Comparison of ENCODE assay signal across 10 cellular contexts in genomic region chr1:93701619-93702018, GRCh38. TPM values are rescaled to one million over a fixed set of nuclear protein-coding genes. Genes with fewer than 3 reads are reported as not detected.
DNase-seq lines count a peak whose midpoint lies in the region; ATAC-seq and TF ChIP-seq lines count a peak whose summit lies in the region.
"Had no signal": no experiment of that assay in that cellular context is flagged by ENCODE, and none has a peak within 500 bp of the region (broad histone marks: within the 10 kb centered on the region; RNA-seq: fewer than 3 reads in every experiment).

No MANE protein-coding gene starts in this region.

- H3K4me1 ChIP-seq in SJSA1 (replicated peaks) (peaks cover 62% of the 10 kb centered on the region), thoracic aorta (ENCODE audit: control insufficient read depth in 1 of 2, low read depth in 2 of 2) (peaks cover 5 to 16% of the 10 kb centered on the region in 2 donors)

- no peaks in the 10 kb centered on the region for H3K9me3 ChIP-seq in SJSA1 (replicated peaks)
- no peaks in the 10 kb centered on the region for H3K9me3 ChIP-seq in thoracic aorta
- H3K9me3 ChIP-seq: BE2C had no signal

- H3K36me3 ChIP-seq in SJSA1 (no peaks in the 10 kb centered on the region), thoracic aorta (no peaks in the 10 kb centered on the region)
- H3K36me3 ChIP-seq: BE2C had no signal

- no peak for TF ChIP-seq CTCF in foreskin fibroblast (IDR thresholded peaks at IDR 0.05; ENCODE audit: low read depth, low read length)
- TF ChIP-seq CTCF in thoracic aorta (IDR thresholded peaks at IDR 0.05) = no peak

- DNase-seq in NK-92 treated with Interleukin-12 subunit alpha and Interleukin-12 subunit beta, amount 100 ng/mL, for 24 hours (lab: John Stamatoyannopoulos, UW) = peak; percentile 38
- DNase-seq in NK-92 (lab: John Stamatoyannopoulos, UW; ENCODE audit: unreplicated experiment) = no peak
- peak; percentile 95 to 98 for DNase-seq in SJSA1 (ENCODE audit: low read depth in 1 of 2, low spot score in 2 of 2)
- DNase-seq in foreskin fibroblast = peak; percentile 98 to 99
- no peak for DNase-seq in thoracic aorta (ENCODE audit: low spot score)
- no peak for DNase-seq in DMS79 treated with DMSO at 0.1 percent for 48 hours (lab: John Stamatoyannopoulos, UW)
- DNase-seq in activated CD4-positive, CD25-positive, alpha-beta regulatory T cell (lab: John Stamatoyannopoulos, UW) = no peak
- DNase-seq: RPMI8226 had no signal

- no peak overlapping the region for H3K4me3 ChIP-seq in SJSA1
- H3K4me3 ChIP-seq in foreskin fibroblast (ENCODE audit: low read depth in 1 of 2, low read length in 2 of 2) = no peak overlapping the region
- H3K4me3 ChIP-seq in thoracic aorta = no peak overlapping the region

- peak; percentile 67 for ATAC-seq in thoracic aorta (ENCODE audit: insufficient number of reproducible peaks, low FRiP score, low read depth)
- no peak for ATAC-seq in GM19455 (IDR thresholded peaks at IDR 0.05; ENCODE audit: unreplicated experiment)

- H3K27me3 ChIP-seq in SJSA1 (replicated peaks) (no peaks in the 10 kb centered on the region), thoracic aorta (replicated peaks; ENCODE audit: insufficient read depth) (no peaks in the 10 kb centered on the region)
- H3K27me3 ChIP-seq: BE2C had no signal

- H3K27ac ChIP-seq in SJSA1 (peak overlapping the region; percentile 93), thoracic aorta (no peak overlapping the region)

RNA-seq across cellular contexts. Expression of gene BCAR3, which starts 20.0 kb away (rescaled TPM):
- 49.5 and 50.4 TPM in 2 replicates for total RNA-seq in SJSA1 (2014; rRNA removed; shearing (Covaris generic))
- total RNA-seq in thoracic aorta = 10 to 100 TPM; 26.7 to 36.3 TPM

Comparison
In these comparisons a context has a peak if more than half of its experiments do, and no peak if none do; other contexts are left out.
1. DNase-seq: peak in NK-92 treated with Interleukin-12 subunit alpha and Interleukin-12 subunit beta, amount 100 ng/mL, for 24 hours (single experiment), SJSA1 (2 of 2) and foreskin fibroblast (2 of 2); none in NK-92 (single experiment), thoracic aorta (single experiment), DMS79 treated with DMSO at 0.1 percent for 48 hours (single experiment) and activated CD4-positive, CD25-positive, alpha-beta regulatory T cell (0 of 4).